8 cellular contexts compared by ENCODE assay signal in genomic region chr7:23462846-23463245, GRCh38. TPM values are rescaled to one million over a fixed set of nuclear protein-coding genes. Genes with fewer than 3 reads are reported as not detected.
A peak's percentile ranks its signal among the peaks of the same experiment; 100 is the strongest.
DNase-seq lines count a peak whose midpoint lies in the region; ATAC-seq and TF ChIP-seq lines count a peak whose summit lies in the region.

No MANE protein-coding gene starts in this region.

- intact Hi-C loops in PC-3 (cut with micrococcal nuclease), result loop anchor here (1.0 kb wide), 4 partner anchors 33 to 190 kb away; no protein-coding TSS in a partner anchor

- CTCF ChIA-PET in PC-3 (lab: Charles Lee), result interaction anchor here (0.6 to 2.2 kb wide), 8 partner anchors 32 to 192 kb away, joined by 3 to 36 read pairs (median 4); no protein-coding TSS in a partner anchor

- H3K4me3 ChIP-seq in PC-3 (ENCODE audit: low read length) (no peak overlapping the region), fibroblast of pulmonary artery (replicated peaks; ENCODE audit: low read depth, low read length) (no peak overlapping the region), retinal pigment epithelial cell (ENCODE audit: low read length) (no peak overlapping the region), Peyer's patch (no peak overlapping the region)
- no peak overlapping the region for H3K4me3 ChIP-seq in effector memory CD4-positive, alpha-beta T cell (ENCODE audit: insufficient read depth, low read depth, low read length, poor library complexity, severe bottlenecking)

- H3K4me1 ChIP-seq in PC-3 (ENCODE audit: insufficient read depth, low read length) (peaks cover 40% of the 10 kb centered on the region), Peyer's patch (peaks cover 0 to 16% (median under 1%) of the 10 kb centered on the region in 4 donors)
- H3K4me1 ChIP-seq in effector memory CD4-positive, alpha-beta T cell (ENCODE audit: control insufficient read depth, insufficient read depth, low read length, poor library complexity, severe bottlenecking), result peaks cover 5% of the 10 kb centered on the region

- no peak overlapping the region for H2AFZ ChIP-seq in PC-3 (ENCODE audit: low read length)

- no peaks in the 10 kb centered on the region for H4K20me1 ChIP-seq in PC-3 (ENCODE audit: low read length)

- no peak for TF ChIP-seq POLR2A in Peyer's patch (IDR thresholded peaks at IDR 0.05)

- H3K36me3 ChIP-seq in PC-3 (ENCODE audit: low read depth, low read length) (no peaks in the 10 kb centered on the region), Peyer's patch (no peaks in the 10 kb centered on the region)
- no peaks in the 10 kb centered on the region for H3K36me3 ChIP-seq in effector memory CD4-positive, alpha-beta T cell (ENCODE audit: control insufficient read depth, insufficient read depth, low read length)

- H3K27ac ChIP-seq in PC-3 (ENCODE audit: low read length) (no peak overlapping the region), Peyer's patch (no peak overlapping the region)
- no peak overlapping the region for H3K27ac ChIP-seq in effector memory CD4-positive, alpha-beta T cell (ENCODE audit: insufficient read depth, low read length, poor library complexity, severe bottlenecking)

- no peaks in the 10 kb centered on the region for H3K9me2 ChIP-seq in PC-3 (replicated peaks; ENCODE audit: low read length)

- TF ChIP-seq CTCF in PC-3 (conservative IDR thresholded peaks at IDR 0.05; ENCODE audit: low read depth, low read length) (peak; percentile 63), fibroblast of pulmonary artery (IDR thresholded peaks at IDR 0.05; ENCODE audit: low read length, missing control alignments) (peak; percentile 47), retinal pigment epithelial cell (conservative IDR thresholded peaks at IDR 0.05; ENCODE audit: low read depth, low read length) (peak; percentile 53), Peyer's patch (IDR thresholded peaks at IDR 0.05) (peak in 3 of 6 experiments; percentile 27 to 43 (median 41))

- H3K9ac ChIP-seq in PC-3 (ENCODE audit: low read length), result no peak overlapping the region

- DNase-seq in SIG-M5 treated with dmso at 0.1 percent for 504 hours (lab: John Stamatoyannopoulos, UW; ENCODE audit: unreplicated experiment) (peak; percentile 15), SIG-M5 (lab: John Stamatoyannopoulos, UW) (no peak), PC-3 (peak; percentile 61), fibroblast of pulmonary artery (ENCODE audit: low read depth) (peak; percentile 72), retinal pigment epithelial cell (ENCODE audit: low read depth) (no peak), NCI-H524 treated with DMSO at 0.1 percent for 48 hours (lab: John Stamatoyannopoulos, UW) (no peak), Peyer's patch (no peak)
- no peak for DNase-seq in effector memory CD4-positive, alpha-beta T cell

- ATAC-seq in PC-3, result peak; percentile 71

- H3K4me2 ChIP-seq in PC-3 (ENCODE audit: low read length), result peak overlapping the region; percentile 25; the same call in 1 of the 2 replicates

- H3K79me2 ChIP-seq in PC-3 (ENCODE audit: low read length), result peaks cover 57% of the 10 kb centered on the region

- POLR2A ChIA-PET in PC-3 (lab: Charles Lee; ENCODE audit: unreplicated experiment), result no interaction called here

- no peaks in the 10 kb centered on the region for H3K27me3 ChIP-seq in PC-3 (ENCODE audit: low read length)
- H3K27me3 ChIP-seq in effector memory CD4-positive, alpha-beta T cell (replicated peaks; ENCODE audit: control insufficient read depth, insufficient read depth, low read length, poor library complexity, severe bottlenecking), result peaks cover 25% of the 10 kb centered on the region
- peaks cover 0 to 2% of the 10 kb centered on the region in 2 donors for H3K27me3 ChIP-seq in Peyer's patch

- no TSS peak for BruUV-seq in PC-3 (replicated peaks; lab: Mats Ljungman, UMichigan)

- H3F3A ChIP-seq in PC-3 (ENCODE audit: low read length, unreplicated experiment), result no peaks in the 10 kb centered on the region

- H3K9me3 ChIP-seq in PC-3 (ENCODE audit: low read length) (no peaks in the 10 kb centered on the region), Peyer's patch (no peaks in the 10 kb centered on the region)
- no peaks in the 10 kb centered on the region for H3K9me3 ChIP-seq in effector memory CD4-positive, alpha-beta T cell (ENCODE audit: control insufficient read depth, low read length)

RNA-seq across cellular contexts. Expression of gene IGF2BP3, which starts 7.4 kb away (rescaled TPM):
- total RNA-seq in PC-3 (2014; rRNA removed) (8.9 and 11.7 TPM in 2 replicates), Peyer's patch (1 to 10 TPM in 1 of 4 donors, not detected in 3; 1.1 TPM)

Comparison
In these comparisons a context has a peak if more than half of its experiments do, and no peak if none do; other contexts are left out.
1. DNase-seq: peak in SIG-M5 treated with dmso at 0.1 percent for 504 hours (single experiment), PC-3 (single experiment) and fibroblast of pulmonary artery (single experiment); none in SIG-M5 (single experiment), retinal pigment epithelial cell (single experiment), effector memory CD4-positive, alpha-beta T cell (0 of 3), NCI-H524 treated with DMSO at 0.1 percent for 48 hours (single experiment) and Peyer's patch (0 of 3).